Comparison of ENCODE assay signal across 9 cellular contexts in genomic region chr2:18455256-18455862, GRCh38.
DNase-seq lines count a peak whose midpoint lies in the region; ATAC-seq and TF ChIP-seq lines count a peak whose summit lies in the region.
"Had no signal": no experiment of that assay in that cellular context is flagged by ENCODE, and none has a peak within 500 bp of the region (broad histone marks: within the 10 kb centered on the region; RNA-seq: fewer than 3 reads in every experiment).

No MANE protein-coding gene starts in this region.

- ATAC-seq in GM18498 (IDR thresholded peaks at IDR 0.05; ENCODE audit: unreplicated experiment) (no peak), HG03521 (IDR thresholded peaks at IDR 0.05; ENCODE audit: unreplicated experiment) (no peak), HG03159 (IDR thresholded peaks at IDR 0.05; ENCODE audit: unreplicated experiment) (no peak)

- DNase-seq in GM04503 (ENCODE audit: low read depth) (peak; percentile 84), RWPE1 (ENCODE audit: low spot score) (peak; percentile 24), fibroblast of villous mesenchyme (ENCODE audit: low read depth) (peak; percentile 33), retinal pigment epithelial cell (ENCODE audit: low read depth) (peak; percentile 4), COLO829 (ENCODE audit: low spot score) (no peak)
- DNase-seq: spleen had no signal

- no peak for TF ChIP-seq CTCF in RWPE1 (conservative IDR thresholded peaks at IDR 0.05; ENCODE audit: low read depth)
- peak; percentile 44 for TF ChIP-seq CTCF in fibroblast of villous mesenchyme (IDR thresholded peaks at IDR 0.05; ENCODE audit: insufficient read depth, low read depth, low read length)
- TF ChIP-seq CTCF in retinal pigment epithelial cell (conservative IDR thresholded peaks at IDR 0.05; ENCODE audit: low read depth, low read length) = peak; percentile 69

- H3K27ac ChIP-seq in RWPE1 = no peak overlapping the region
- H3K27ac ChIP-seq: spleen had no signal

- H3K4me3 ChIP-seq in fibroblast of villous mesenchyme (ENCODE audit: low read depth, low read length) (no peak overlapping the region), retinal pigment epithelial cell (ENCODE audit: low read length) (no peak overlapping the region)
- H3K4me3 ChIP-seq: spleen had no signal

- POLR2A ChIA-PET in RWPE1 (lab: Yijun Ruan, JAX; ENCODE audit: low non-redundant PET) = no interaction called here

- CTCF ChIA-PET in RWPE1 (lab: Yijun Ruan, JAX) = interaction anchor here (0.7 kb wide), 1 partner anchor 9 kb away, joined by 3 read pairs; no protein-coding TSS in a partner anchor
